13 cellular contexts compared by ENCODE assay signal in genomic region chr7:75963383-75963995, GRCh38. TPM values are rescaled to one million over a fixed set of nuclear protein-coding genes. Genes with fewer than 3 reads are reported as not detected.
DNase-seq lines count a peak whose midpoint lies in the region; ATAC-seq and TF ChIP-seq lines count a peak whose summit lies in the region.
"Had no signal": no experiment of that assay in that cellular context is flagged by ENCODE, and none has a peak within 500 bp of the region (broad histone marks: within the 10 kb centered on the region; RNA-seq: fewer than 3 reads in every experiment).

No MANE protein-coding gene starts in this region.

- H4K20me1 ChIP-seq in hepatocyte (ENCODE audit: insufficient read depth, poor library complexity, severe bottlenecking) (no peaks in the 10 kb centered on the region), OCI-LY7 (ENCODE audit: insufficient read depth, low read length) (no peaks in the 10 kb centered on the region)

- H3K4me1 ChIP-seq in ACC112 (ENCODE audit: control insufficient read depth, insufficient read depth, low read length, unreplicated experiment) (peaks cover 17% of the 10 kb centered on the region), breast epithelium (peaks cover 0 to 4% of the 10 kb centered on the region in 2 donors), hepatocyte (ENCODE audit: insufficient read depth) (peaks cover 14% of the 10 kb centered on the region), psoas muscle (peaks cover 59% of the 10 kb centered on the region), OCI-LY7 (ENCODE audit: insufficient read depth, low read length, poor library complexity, severe bottlenecking) (no peaks in the 10 kb centered on the region)
- H3K4me1 ChIP-seq: foreskin keratinocyte had no signal

- H3K4me2 ChIP-seq in hepatocyte = no peak overlapping the region
- no peak overlapping the region for H3K4me2 ChIP-seq in OCI-LY7 (ENCODE audit: low read length)
- H3K4me2 ChIP-seq: A549 had no signal

- ATAC-seq in psoas muscle = peak in 1 of 4 donors; percentile 3
- no peak for ATAC-seq in left lobe of liver
- ATAC-seq in HG02798 (IDR thresholded peaks at IDR 0.05; ENCODE audit: poor library complexity, unreplicated experiment) = no peak
- ATAC-seq: A549; foreskin keratinocyte; stimulated activated memory B cell treated with anti-CD40 and anti-IgM and Interleukin-4, amounts not matched to agents 10 μg/mL and 1 μg/mL and 100 μg/mL, for 72 hours had no signal

- H3K9me2 ChIP-seq in hepatocyte (replicated peaks; ENCODE audit: insufficient read depth) (no peaks in the 10 kb centered on the region), OCI-LY7 (ENCODE audit: insufficient read depth, low read length) (no peaks in the 10 kb centered on the region)

- no TSS peak for BruUV-seq in OCI-LY7 (replicated peaks; lab: Mats Ljungman, UMichigan)

- 0 out of 2 replicates have a peak, but pooled peaks cover 3% of the 10 kb centered on the region for H3K36me3 ChIP-seq in ACC112 (ENCODE audit: insufficient read depth, low read length)
- no peaks in the 10 kb centered on the region for H3K36me3 ChIP-seq in breast epithelium
- no peaks in the 10 kb centered on the region for H3K36me3 ChIP-seq in hepatocyte (replicated peaks; ENCODE audit: insufficient read depth, low read depth)
- peaks cover 0 to 16% of the 10 kb centered on the region in 2 donors for H3K36me3 ChIP-seq in psoas muscle (ENCODE audit: insufficient read depth in 1 of 2, low read depth in 1 of 2)
- no peaks in the 10 kb centered on the region for H3K36me3 ChIP-seq in OCI-LY7 (ENCODE audit: insufficient read depth, low read length)

- DNase-seq in breast epithelium (ENCODE audit: low spot score in 2 of 2) (no peak), hepatocyte (ENCODE audit: low spot score) (peak; percentile 3), psoas muscle (no peak), LoVo (ENCODE audit: low spot score) (no peak), left lobe of liver (ENCODE audit: low spot score) (no peak), OCI-LY7 (ENCODE audit: low spot score) (no peak)
- DNase-seq: DMS79, foreskin keratinocyte, NCI-H226 had no signal

- no peak overlapping the region for H2AFZ ChIP-seq in ACC112 (ENCODE audit: low read length, unreplicated experiment)
- H2AFZ ChIP-seq in hepatocyte = no peak overlapping the region
- H2AFZ ChIP-seq in OCI-LY7 (ENCODE audit: low read length) = no peak overlapping the region

- WGBS in hepatocyte (ENCODE audit: low lambda C conversion rate, missing lambda C conversion rate) = 85% methylated on average over 9 of the region's 9 CpGs
- 65 to 68% (median 67%) methylated on average over 9 of the region's 9 CpGs for WGBS in psoas muscle, 3 donors

- H3K4me3 ChIP-seq in ACC112 (ENCODE audit: low read depth, low read length) (no peak overlapping the region), breast epithelium (no peak overlapping the region), hepatocyte (no peak overlapping the region), psoas muscle (no peak overlapping the region), OCI-LY7 (ENCODE audit: low read depth, low read length, poor library complexity, severe bottlenecking) (no peak overlapping the region)
- H3K4me3 ChIP-seq: A549 had no signal

- POLR2A ChIA-PET in OCI-LY7 (lab: Charles Lee) = interaction anchor here (0.6 kb wide), 1 partner anchor 55 kb away, joined by 4 read pairs; no protein-coding TSS in a partner anchor

- H3K9me3 ChIP-seq in breast epithelium (no peaks in the 10 kb centered on the region), hepatocyte (ENCODE audit: low read depth) (no peaks in the 10 kb centered on the region), psoas muscle (no peaks in the 10 kb centered on the region), OCI-LY7 (ENCODE audit: low read length) (no peaks in the 10 kb centered on the region)
- H3K9me3 ChIP-seq: A549 had no signal

- no peak for TF ChIP-seq POLR2A in breast epithelium (IDR thresholded peaks at IDR 0.05)

- H3K79me2 ChIP-seq in ACC112 (ENCODE audit: control insufficient read depth, insufficient read depth, low read length, unreplicated experiment) (no peaks in the 10 kb centered on the region), hepatocyte (peaks cover 25% of the 10 kb centered on the region), OCI-LY7 (ENCODE audit: insufficient read depth, low read depth, low read length) (no peaks in the 10 kb centered on the region)

- intact Hi-C loops in breast epithelium (cut with DNase I; ENCODE audit: low total_unique reads) = no loop called here
- intact Hi-C loops in psoas muscle (cut with DNase I) = loop anchor here (5.0 kb wide), 1 partner anchor 46 kb away; the partner anchor contains the start of gene POR (in 2 of the 2)
- intact Hi-C loops in OCI-LY7 (cut with micrococcal nuclease; ENCODE audit: unreplicated experiment) = no loop called here

- no peaks in the 10 kb centered on the region for H3K27me3 ChIP-seq in ACC112 (ENCODE audit: insufficient read depth, low read length)
- no peaks in the 10 kb centered on the region for H3K27me3 ChIP-seq in breast epithelium
- H3K27me3 ChIP-seq in hepatocyte = no peaks in the 10 kb centered on the region
- H3K27me3 ChIP-seq in psoas muscle (ENCODE audit: insufficient read depth in 3 of 3, low read length in 2 of 3) = no peaks in the 10 kb centered on the region
- H3K27me3 ChIP-seq: foreskin keratinocyte had no signal

- no peak for TF ChIP-seq CTCF in breast epithelium (IDR thresholded peaks at IDR 0.05)
- no peak for TF ChIP-seq CTCF in hepatocyte (IDR thresholded peaks at IDR 0.05; ENCODE audit: poor library complexity)
- TF ChIP-seq CTCF in psoas muscle (IDR thresholded peaks at IDR 0.05) = no peak
- no peak for TF ChIP-seq CTCF in OCI-LY7 (conservative IDR thresholded peaks at IDR 0.05; ENCODE audit: low read length)

- CTCF ChIA-PET in OCI-LY7 (lab: Charles Lee; ENCODE audit: unreplicated experiment) = no interaction called here

- H3K27ac ChIP-seq in ACC112 (ENCODE audit: low read depth, low read length) = peak overlapping the region; percentile 87
- peak overlapping the region; percentile 52 to 83 for H3K27ac ChIP-seq in breast epithelium
- peak overlapping the region; percentile 61 for H3K27ac ChIP-seq in hepatocyte
- peak overlapping the region; percentile 70 for H3K27ac ChIP-seq in psoas muscle
- H3K27ac ChIP-seq in OCI-LY7 (ENCODE audit: low read depth, low read length, poor library complexity, severe bottlenecking) = no peak overlapping the region
- H3K27ac ChIP-seq: A549, foreskin keratinocyte had no signal

RNA-seq across cellular contexts. Expression of gene TMEM120A, which starts 30.9 kb away (rescaled TPM):
- total RNA-seq in breast epithelium (10 to 100 TPM; 27.2 to 52.0 (median 42.9) TPM), hepatocyte (40.6 and 50.7 TPM in 2 replicates), psoas muscle (100 to 1,000 TPM in 1 of 4 donors, 10 to 100 TPM in 3; 70.1 to 103 (median 87.1) TPM), left lobe of liver (79.6 TPM), OCI-LY7 (2022) (22.1 and 23.0 TPM in 2 replicates)
- polyA plus RNA-seq in hepatocyte (91.1 and 99.5 TPM in 2 replicates), psoas muscle (100 to 1,000 TPM; 106 to 185 (median 107) TPM)
- 12.4 and 18.1 TPM in 2 replicates for total RNA-seq in OCI-LY7 (2014; rRNA removed; shearing (Covaris generic))

RNA-seq across cellular contexts. Expression of gene POR, which starts 48.5 kb away (rescaled TPM):
- total RNA-seq in breast epithelium = 100 to 1,000 TPM in 1 of 3 donors, 10 to 100 TPM in 2; 62.1 to 123 (median 87.7) TPM
- total RNA-seq in hepatocyte = 102 and 106 TPM in 2 replicates
- polyA plus RNA-seq in hepatocyte = 212 and 220 TPM in 2 replicates
- total RNA-seq in psoas muscle = 100 to 1,000 TPM in 2 of 4 donors, 10 to 100 TPM in 2; 48.8 to 206 (median 117) TPM
- 100 to 1,000 TPM in 2 of 3 donors, 10 to 100 TPM in 1; 81.4 to 288 (median 138) TPM for polyA plus RNA-seq in psoas muscle
- total RNA-seq in left lobe of liver = 741 TPM
- 30.8 and 41.5 TPM in 2 replicates for total RNA-seq in OCI-LY7 (2014; rRNA removed; shearing (Covaris generic))
- total RNA-seq in OCI-LY7 (2022) = 38.3 and 45.2 TPM in 2 replicates

Comparison
In these comparisons a context has a peak if more than half of its experiments do, and no peak if none do; other contexts are left out.
1. intact Hi-C loops: an anchor here in psoas muscle (5.0 kb wide); none called in breast epithelium and OCI-LY7.